In the genomic region with DNA sequence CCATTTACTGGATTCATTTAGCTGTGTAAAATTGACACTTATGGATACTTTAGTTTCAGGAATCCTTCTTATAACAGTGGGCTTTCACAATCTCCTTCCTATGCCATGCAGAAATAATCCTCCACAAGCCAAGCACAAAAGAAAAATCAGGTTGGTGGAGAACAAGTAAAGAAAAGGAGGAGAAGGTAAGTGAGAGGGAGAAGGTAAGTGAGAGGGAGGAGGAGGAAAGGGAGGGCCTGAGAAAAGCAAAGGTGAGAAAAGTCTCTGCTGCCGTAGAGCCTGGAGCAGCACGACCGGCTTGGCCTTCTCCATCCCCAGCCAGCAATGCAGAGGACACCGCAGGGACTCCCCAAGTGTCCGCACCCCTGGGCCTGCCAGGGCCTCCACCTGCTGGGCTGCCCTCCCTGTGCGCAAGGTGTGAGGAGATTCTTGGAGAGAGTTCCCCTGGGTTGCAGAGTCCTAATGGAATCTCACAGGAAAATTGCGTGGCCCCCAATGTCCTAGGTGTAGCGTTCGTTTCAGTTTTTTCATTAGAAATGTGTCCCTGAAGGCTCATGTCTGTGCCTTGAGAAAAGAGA, we compare ENCODE assay signal across 24 cellular contexts.
"Had no signal": no experiment of that assay in that cellular context is flagged by ENCODE, and none has a peak within 500 bp of the region (broad histone marks: within the 10 kb centered on the region; RNA-seq: fewer than 3 reads in every experiment).

No MANE protein-coding gene starts in this region.

- H3K9ac ChIP-seq: SK-N-SH had no signal

- H3K9me3 ChIP-seq: adrenal gland, body of pancreas, breast epithelium, Peyer's patch, SJSA1, SK-N-SH had no signal

- H3K4me2 ChIP-seq: SK-N-SH had no signal

- DNase-seq: activated CD4-positive, alpha-beta memory T cell treated with anti-CD3 and anti-CD28 coated beads for 36 hours; activated CD4-positive, alpha-beta T cell treated with anti-CD3 and anti-CD28 coated beads, Interleukin-2, amount 10 ng/mL, durations not matched to agents 7 days and 5 days; activated CD8-positive, alpha-beta memory T cell treated with anti-CD3 and anti-CD28 coated beads, Interleukin-2, amount 50 U/mL, for 4 hours; activated gamma-delta T cell treated with Interleukin-2 at 50 U/mL for 16 hours; activated naive CD4-positive, alpha-beta T cell treated with anti-CD3 and anti-CD28 coated beads for 36 hours; activated T-cell treated with anti-CD3 and anti-CD28 coated beads for 4 hours; activated T-cell treated with anti-CD3 and anti-CD28 coated beads, Interleukin-2, amount 50 U/mL, for 4 hours; adrenal gland; body of pancreas; Karpas-422; KBM-7; NCI-H1105; NCI-H1417 treated with DMSO at 0.1 percent for 48 hours; NCI-H187 treated with DMSO at 0.1 percent for 48 hours; NCI-H2081; NCI-H345; NCI-H524 treated with DMSO at 0.1 percent for 48 hours; PC-3; Peyer's patch; RPMI8226; SHP77 treated with DMSO at 0.1 percent for 48 hours; SK-N-SH had no signal

- H3K36me3 ChIP-seq: adrenal gland, breast epithelium, Peyer's patch, SJSA1 had no signal

- H3K27ac ChIP-seq: adrenal gland, body of pancreas, breast epithelium, Peyer's patch, SJSA1 had no signal

- H3K27me3 ChIP-seq: adrenal gland, body of pancreas, breast epithelium, Peyer's patch, SJSA1 had no signal

- H3K4me1 ChIP-seq: adrenal gland, body of pancreas, breast epithelium, Peyer's patch, SJSA1 had no signal

- H3K4me3 ChIP-seq: adrenal gland, body of pancreas, breast epithelium, Peyer's patch, SJSA1 had no signal
